In genomic region chr20:1630186-1630585, GRCh38 we compare ENCODE assay signal across 16 cellular contexts. TPM values are rescaled to one million over a fixed set of nuclear protein-coding genes. Genes with fewer than 3 reads are reported as not detected.
DNase-seq lines count a peak whose midpoint lies in the region; ATAC-seq and TF ChIP-seq lines count a peak whose summit lies in the region.
"Had no signal": no experiment of that assay in that cellular context is flagged by ENCODE, and none has a peak within 500 bp of the region (broad histone marks: within the 10 kb centered on the region; RNA-seq: fewer than 3 reads in every experiment).

No MANE protein-coding gene starts in this region.

- intact Hi-C loops in CD8-positive, alpha-beta T cell (cut with DNase I, micrococcal nuclease) = loop anchor here in 1 of 2 experiments (5.0 kb wide), 1 partner anchor 57 kb away; no protein-coding TSS in a partner anchor

- peaks cover 54% of the 10 kb centered on the region for H3K36me3 Mint-ChIP-seq in CD4-positive, CD25-positive, alpha-beta regulatory T cell
- peaks cover 85% of the 10 kb centered on the region for H3K36me3 Mint-ChIP-seq in CD8-positive, alpha-beta T cell
- H3K36me3 Mint-ChIP-seq in T-helper 17 cell (ENCODE audit: low read depth) = peaks cover 10% of the 10 kb centered on the region
- H3K36me3 Mint-ChIP-seq: CD14-positive monocyte had no signal

- DNase-seq in CD4-positive, CD25-positive, alpha-beta regulatory T cell = no peak
- no peak for DNase-seq in CD8-positive, alpha-beta T cell
- DNase-seq in T-helper 17 cell = no peak
- no peak for DNase-seq in C1 segment of cervical spinal cord (lab: John Stamatoyannopoulos, UW)
- DNase-seq in mucosa of gallbladder (ENCODE audit: low spot score) = no peak
- DNase-seq in activated CD8-positive, alpha-beta memory T cell treated with anti-CD3 and anti-CD28 coated beads for 24 hours = no peak
- DNase-seq: COR-L47, DMS153, DND-41, GDM1, H7, IMR-90 had no signal

- H3K9me3 ChIP-seq in CD4-positive, CD25-positive, alpha-beta regulatory T cell (ENCODE audit: control insufficient read depth in 2 of 2, low read length in 2 of 2) = no peaks in the 10 kb centered on the region
- no peaks in the 10 kb centered on the region for H3K9me3 ChIP-seq in CD8-positive, alpha-beta T cell (ENCODE audit: low read length)
- H3K9me3 ChIP-seq in T-helper 17 cell (ENCODE audit: control insufficient read depth, low read length, poor library complexity, severe bottlenecking) (no peaks in the 10 kb centered on the region), neutrophil (no peaks in the 10 kb centered on the region)

- peaks cover 45% of the 10 kb centered on the region for H3K36me3 ChIP-seq in CD4-positive, CD25-positive, alpha-beta regulatory T cell (ENCODE audit: control insufficient read depth, insufficient read depth, low read length)
- H3K36me3 ChIP-seq in CD8-positive, alpha-beta T cell (ENCODE audit: insufficient read depth, low read length) = peaks cover 14% of the 10 kb centered on the region
- no peaks in the 10 kb centered on the region for H3K36me3 ChIP-seq in neutrophil

- CTCF ChIA-PET in CD8-positive, alpha-beta T cell (lab: Charles Lee) = no interaction called here

- H3K4me1 ChIP-seq in CD4-positive, CD25-positive, alpha-beta regulatory T cell (ENCODE audit: control insufficient read depth, insufficient read depth, low read length, poor library complexity, severe bottlenecking) = peaks cover 48% of the 10 kb centered on the region
- peaks cover 27% of the 10 kb centered on the region for H3K4me1 ChIP-seq in CD8-positive, alpha-beta T cell (ENCODE audit: insufficient read depth, low read length)
- peaks cover 42 to 54% of the 10 kb centered on the region in 2 experiments for H3K4me1 ChIP-seq in neutrophil (ENCODE audit: control insufficient read depth in 1 of 2, insufficient read depth in 1 of 2, low read depth in 1 of 2, low read length in 1 of 2)

- no peak for ATAC-seq in CD4-positive, CD25-positive, alpha-beta regulatory T cell (ENCODE audit: low read depth in 2 of 2)
- ATAC-seq in CD8-positive, alpha-beta T cell = no peak
- no peak for ATAC-seq in T-helper 17 cell
- ATAC-seq: GM23338 had no signal

- peaks cover 0 to 2% (median 0%) of the 10 kb centered on the region in 7 donors for H3K9me3 Mint-ChIP-seq in CD4-positive, CD25-positive, alpha-beta regulatory T cell
- H3K9me3 Mint-ChIP-seq in CD8-positive, alpha-beta T cell = no peaks in the 10 kb centered on the region

- H3K27ac Mint-ChIP-seq in CD4-positive, CD25-positive, alpha-beta regulatory T cell = peak overlapping the region; percentile 57 to 79 (median 72)
- peak overlapping the region; percentile 58 for H3K27ac Mint-ChIP-seq in CD8-positive, alpha-beta T cell
- H3K27ac Mint-ChIP-seq in T-helper 17 cell = peak overlapping the region; percentile 91
- H3K27ac Mint-ChIP-seq: B cell, GM23338 had no signal

- no peak for TF ChIP-seq CTCF in CD8-positive, alpha-beta T cell (IDR thresholded peaks at IDR 0.05)
- TF ChIP-seq CTCF in neutrophil (IDR thresholded peaks at IDR 0.05) = no peak

- peak overlapping the region in 2 of 4 donors; percentile 24 to 51 for H3K4me3 Mint-ChIP-seq in CD4-positive, CD25-positive, alpha-beta regulatory T cell
- H3K4me3 Mint-ChIP-seq in CD8-positive, alpha-beta T cell = no peak overlapping the region
- H3K4me3 Mint-ChIP-seq in T-helper 17 cell = no peak overlapping the region
- H3K4me3 Mint-ChIP-seq: B cell, CD14-positive monocyte, GM23338 had no signal

- POLR2A ChIA-PET in CD8-positive, alpha-beta T cell (lab: Charles Lee) = no interaction called here

- H3K27me3 ChIP-seq in CD4-positive, CD25-positive, alpha-beta regulatory T cell (ENCODE audit: control insufficient read depth, insufficient read depth, low read length) = no peaks in the 10 kb centered on the region
- no peaks in the 10 kb centered on the region for H3K27me3 ChIP-seq in CD8-positive, alpha-beta T cell (ENCODE audit: insufficient read depth, low read length)
- H3K27me3 ChIP-seq in neutrophil = no peaks in the 10 kb centered on the region

- no peak overlapping the region for H3K4me3 ChIP-seq in CD4-positive, CD25-positive, alpha-beta regulatory T cell (ENCODE audit: low read depth, low read length)
- H3K4me3 ChIP-seq in CD8-positive, alpha-beta T cell (ENCODE audit: low read depth, low read length) = no peak overlapping the region
- H3K4me3 ChIP-seq in neutrophil (ENCODE audit: low read depth in 1 of 2, low read length in 1 of 2) = no peak overlapping the region
- H3K4me3 ChIP-seq: GM23338 had no signal

- H3K27me3 Mint-ChIP-seq in CD4-positive, CD25-positive, alpha-beta regulatory T cell = no peaks in the 10 kb centered on the region
- H3K27me3 Mint-ChIP-seq in CD8-positive, alpha-beta T cell (ENCODE audit: low read depth) = no peaks in the 10 kb centered on the region
- H3K27me3 Mint-ChIP-seq in T-helper 17 cell = no peaks in the 10 kb centered on the region

- peaks cover 50 to 84% (median 67%) of the 10 kb centered on the region in 4 donors for H3K4me1 Mint-ChIP-seq in CD4-positive, CD25-positive, alpha-beta regulatory T cell
- peaks cover 56% of the 10 kb centered on the region for H3K4me1 Mint-ChIP-seq in CD8-positive, alpha-beta T cell (ENCODE audit: low read depth)
- peaks cover 53% of the 10 kb centered on the region for H3K4me1 Mint-ChIP-seq in T-helper 17 cell
- H3K4me1 Mint-ChIP-seq: B cell had no signal

- H3K27ac ChIP-seq in CD4-positive, CD25-positive, alpha-beta regulatory T cell (ENCODE audit: insufficient read depth, low read length, poor library complexity, severe bottlenecking) = no peak overlapping the region
- no peak overlapping the region for H3K27ac ChIP-seq in CD8-positive, alpha-beta T cell (ENCODE audit: low read depth, low read length)
- peak overlapping the region; percentile 77 for H3K27ac ChIP-seq in neutrophil

RNA-seq across cellular contexts. Expression of gene SIRPB1, which starts 10.4 kb away (rescaled TPM):
- 2.4 TPM for total RNA-seq in CD4-positive, CD25-positive, alpha-beta regulatory T cell
- 10 to 100 TPM in 1 of 4 donors, 1 to 10 TPM in 1, under 1 TPM in 2; 0.73 to 12.8 (median 3.5) TPM for polyA plus RNA-seq in CD4-positive, CD25-positive, alpha-beta regulatory T cell
- total RNA-seq in CD8-positive, alpha-beta T cell = 1 to 10 TPM; 3.1 to 3.9 TPM
- total RNA-seq in T-helper 17 cell (1 to 10 TPM; 4.4 to 4.6 TPM), mucosa of gallbladder (16.3 TPM)
- total RNA-seq: GM23338, H7 had no signal
- polyA plus RNA-seq: GM23338 had no signal

RNA-seq across cellular contexts. Expression of gene SIRPG, which starts 27.4 kb away (rescaled TPM):
- total RNA-seq in CD4-positive, CD25-positive, alpha-beta regulatory T cell = 49.6 TPM
- 100 to 1,000 TPM; 184 to 240 (median 197) TPM for polyA plus RNA-seq in CD4-positive, CD25-positive, alpha-beta regulatory T cell
- total RNA-seq in CD8-positive, alpha-beta T cell = 10 to 100 TPM; 17.1 to 17.6 TPM
- total RNA-seq in T-helper 17 cell (10 to 100 TPM; 45.3 to 47.5 TPM), mucosa of gallbladder (1.2 TPM)
- total RNA-seq: B cell, GM23338, H7, IMR-90 had no signal
- polyA plus RNA-seq: GM23338, IMR-90 had no signal
